8 cellular contexts compared by ENCODE assay signal in the genomic region with DNA sequence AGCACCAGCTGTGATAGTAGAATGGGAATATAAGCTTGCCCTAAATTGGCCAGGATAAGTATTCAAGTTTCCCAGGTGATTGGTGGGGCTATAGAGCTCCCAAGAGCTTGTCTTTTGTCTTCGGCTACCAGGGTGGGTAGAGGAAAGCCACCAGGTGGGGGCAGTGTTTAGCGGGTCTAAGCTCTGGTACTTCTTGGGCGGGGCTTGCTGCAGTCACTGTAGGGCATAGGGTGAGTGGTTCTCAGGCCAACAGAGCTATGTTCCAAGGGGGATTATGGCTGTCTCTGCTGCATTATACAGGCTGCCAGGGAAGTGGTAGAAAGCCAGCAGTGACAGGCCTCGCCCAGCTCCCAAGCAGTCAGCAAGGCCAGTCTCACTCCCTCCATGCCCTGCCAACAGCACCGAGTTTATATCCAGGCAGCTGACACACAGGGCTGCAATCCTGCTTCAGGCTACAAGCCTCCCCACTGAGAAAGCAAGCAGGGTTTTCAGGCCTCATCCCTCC.
DNase-seq lines count a peak whose midpoint lies in the region; ATAC-seq and TF ChIP-seq lines count a peak whose summit lies in the region.

No MANE protein-coding gene starts in this region.

- no peak overlapping the region for H3K4me2 ChIP-seq in trophoblast cell (ENCODE audit: low read length)

- no peaks in the 10 kb centered on the region for H3K4me1 Mint-ChIP-seq in activated T-cell treated with anti-CD3 and anti-CD28 coated beads, Interleukin-2, amount 50 U/mL, for 4 hours (ENCODE audit: low read depth)

- H4K12ac ChIP-seq in trophoblast cell (ENCODE audit: low read depth, low read length), result no peak overlapping the region

- H3K36me3 ChIP-seq in trophoblast cell (ENCODE audit: control insufficient read depth in 1 of 2, insufficient read depth in 2 of 2, low read length in 2 of 2), result no peaks in the 10 kb centered on the region

- TF ChIP-seq CTCF in foreskin keratinocyte (conservative IDR thresholded peaks at IDR 0.05), result peak; percentile 76

- no peak overlapping the region for H3K14ac ChIP-seq in trophoblast cell (ENCODE audit: low read length)

- no peak overlapping the region for H3K27ac ChIP-seq in foreskin keratinocyte
- no peak overlapping the region for H3K27ac ChIP-seq in trophoblast cell (ENCODE audit: low read depth, low read length)

- H3K23ac ChIP-seq in trophoblast cell (ENCODE audit: low read length), result no peak overlapping the region

- H3K4ac ChIP-seq in trophoblast cell (ENCODE audit: low read depth, low read length), result no peak overlapping the region

- no peak overlapping the region for H3K4me3 ChIP-seq in trophoblast cell (ENCODE audit: low read depth, low read length)

- WGBS in trophoblast cell (ENCODE audit: extremely low coverage, insufficient coverage, insufficient read length), result no CpG with 5 or more reads among the region's 5 CpGs

- H2AK5ac ChIP-seq in trophoblast cell (ENCODE audit: low read length), result no peak overlapping the region

- peaks cover 29% of the 10 kb centered on the region for H3K27me3 Mint-ChIP-seq in activated T-cell treated with anti-CD3 and anti-CD28 coated beads, Interleukin-2, amount 50 U/mL, for 4 hours (ENCODE audit: low read depth)

- H3K9me3 Mint-ChIP-seq in activated T-cell treated with anti-CD3 and anti-CD28 coated beads, Interleukin-2, amount 50 U/mL, for 4 hours, result no peaks in the 10 kb centered on the region

- no peak overlapping the region for H2BK12ac ChIP-seq in trophoblast cell (ENCODE audit: low read length)

- H3K36me3 Mint-ChIP-seq in activated T-cell treated with anti-CD3 and anti-CD28 coated beads, Interleukin-2, amount 50 U/mL, for 4 hours (ENCODE audit: insufficient read depth), result no peaks in the 10 kb centered on the region

- H4K91ac ChIP-seq in trophoblast cell (ENCODE audit: low read depth, low read length), result no peak overlapping the region

- H3K79me2 ChIP-seq in trophoblast cell (ENCODE audit: control insufficient read depth, insufficient read depth, low read length, poor library complexity), result no peaks in the 10 kb centered on the region

- H3K18ac ChIP-seq in trophoblast cell (ENCODE audit: low read length), result no peak overlapping the region

- no peak overlapping the region for H2BK120ac ChIP-seq in trophoblast cell (ENCODE audit: insufficient read depth, low read length, poor library complexity)

- no peak overlapping the region for H2AFZ ChIP-seq in trophoblast cell (ENCODE audit: insufficient read depth, low read length, poor library complexity)

- H2BK5ac ChIP-seq in trophoblast cell (ENCODE audit: low read depth, low read length, poor library complexity), result no peak overlapping the region

- H3K4me3 Mint-ChIP-seq in activated T-cell treated with anti-CD3 and anti-CD28 coated beads, Interleukin-2, amount 50 U/mL, for 4 hours, result no peak overlapping the region

- H3K4me1 ChIP-seq in foreskin keratinocyte (no peaks in the 10 kb centered on the region), trophoblast cell (ENCODE audit: control insufficient read depth in 1 of 2, insufficient read depth in 2 of 2, low read length in 2 of 2) (peaks cover 3 to 5% of the 10 kb centered on the region in 2 experiments)

- H3K9ac ChIP-seq in trophoblast cell (ENCODE audit: low read length), result no peak overlapping the region

- ATAC-seq in GM18508 (IDR thresholded peaks at IDR 0.05; ENCODE audit: insufficient read depth, unreplicated experiment) (peak; percentile 79), HG03066 (IDR thresholded peaks at IDR 0.05; ENCODE audit: low read depth, unreplicated experiment) (peak; percentile 87), foreskin keratinocyte (peak; percentile 91), HG03139 (IDR thresholded peaks at IDR 0.05; ENCODE audit: unreplicated experiment) (no peak)
- ATAC-seq in activated T-cell treated with anti-CD3 and anti-CD28 coated beads, Interleukin-2, amount 50 U/mL, for 4 hours, result peak; percentile 89 to 93

- H3K27me3 ChIP-seq in foreskin keratinocyte (peaks cover 22% of the 10 kb centered on the region), trophoblast cell (ENCODE audit: insufficient read depth, low read length) (no peaks in the 10 kb centered on the region)

- DNase-seq in AG08396 (ENCODE audit: low spot score) (peak; percentile 32), OCI-M1 (lab: John Stamatoyannopoulos, UW) (peak; percentile 68), foreskin keratinocyte (peak in 1 of 2 donors; percentile 64), trophoblast cell (peak; percentile 71 to 85)
- DNase-seq in activated T-cell treated with anti-CD3 and anti-CD28 coated beads, Interleukin-2, amount 50 U/mL, for 4 hours, result peak; percentile 51

- no peak overlapping the region for H4K8ac ChIP-seq in trophoblast cell (ENCODE audit: low read depth, low read length)

- H3K9me3 ChIP-seq in trophoblast cell (ENCODE audit: insufficient read depth, low read depth, low read length), result no peaks in the 10 kb centered on the region

- no peaks in the 10 kb centered on the region for H3K79me1 ChIP-seq in trophoblast cell (ENCODE audit: low read length)
